In genomic region chr12:106754331-106754730, GRCh38 we compare ENCODE assay signal across 17 cellular contexts. TPM values are rescaled to one million over a fixed set of nuclear protein-coding genes. Genes with fewer than 3 reads are reported as not detected.
A peak's percentile ranks its signal among the peaks of the same experiment; 100 is the strongest.
DNase-seq lines count a peak whose midpoint lies in the region; ATAC-seq and TF ChIP-seq lines count a peak whose summit lies in the region.
"Had no signal": no experiment of that assay in that cellular context is flagged by ENCODE, and none has a peak within 500 bp of the region (broad histone marks: within the 10 kb centered on the region; RNA-seq: fewer than 3 reads in every experiment).

No MANE protein-coding gene starts in this region.

- H3K79me2 ChIP-seq in OCI-LY1 (ENCODE audit: insufficient read depth, low read length): no peaks in the 10 kb centered on the region

- H3K27ac Mint-ChIP-seq in activated T-cell treated with anti-CD3 and anti-CD28 coated beads, Interleukin-2, amount 50 U/mL, for 24 hours: peak overlapping the region; percentile 69
- peak overlapping the region; percentile 77 for H3K27ac Mint-ChIP-seq in CD8-positive, alpha-beta T cell
- H3K27ac Mint-ChIP-seq in naive thymus-derived CD8-positive, alpha-beta T cell: peak overlapping the region in 7 of 10 donors; percentile 38 to 88 (median 74)
- no peak overlapping the region for H3K27ac Mint-ChIP-seq in WTC11

- no peaks in the 10 kb centered on the region for H3K9me3 ChIP-seq in CD8-positive, alpha-beta T cell (ENCODE audit: low read length)
- no peaks in the 10 kb centered on the region for H3K9me3 ChIP-seq in OCI-LY1 (ENCODE audit: low read length)
- H3K9me3 ChIP-seq: SJSA1 had no signal

- H3F3A ChIP-seq in OCI-LY1 (ENCODE audit: insufficient read depth, low read length): no peaks in the 10 kb centered on the region

- H3K9me2 ChIP-seq in OCI-LY1 (ENCODE audit: low read depth, low read length): no peaks in the 10 kb centered on the region

- H4K20me1 ChIP-seq in OCI-LY1 (ENCODE audit: insufficient read depth, low read length): no peaks in the 10 kb centered on the region

- no peak overlapping the region for H2AFZ ChIP-seq in OCI-LY1 (ENCODE audit: low read length)

- H3K4me1 ChIP-seq in CD8-positive, alpha-beta T cell (ENCODE audit: insufficient read depth, low read length): peaks cover 25% of the 10 kb centered on the region
- H3K4me1 ChIP-seq in OCI-LY1 (ENCODE audit: insufficient read depth, low read length, severe bottlenecking): peaks cover 34% of the 10 kb centered on the region
- H3K4me1 ChIP-seq: SJSA1 had no signal

- H3K4me3 Mint-ChIP-seq in activated T-cell treated with anti-CD3 and anti-CD28 coated beads, Interleukin-2, amount 50 U/mL, for 24 hours: no peak overlapping the region
- H3K4me3 Mint-ChIP-seq in CD8-positive, alpha-beta T cell: no peak overlapping the region
- peak overlapping the region in 6 of 10 donors; percentile 50 to 80 (median 68) for H3K4me3 Mint-ChIP-seq in naive thymus-derived CD8-positive, alpha-beta T cell
- no peak overlapping the region for H3K4me3 Mint-ChIP-seq in WTC11

- H3K27ac ChIP-seq in CD8-positive, alpha-beta T cell (ENCODE audit: low read depth, low read length): no peak overlapping the region
- peak overlapping the region; percentile 54 for H3K27ac ChIP-seq in OCI-LY1 (ENCODE audit: low read depth, low read length, poor library complexity, severe bottlenecking)
- H3K27ac ChIP-seq: SJSA1 had no signal

- H3K36me3 Mint-ChIP-seq in activated T-cell treated with anti-CD3 and anti-CD28 coated beads, Interleukin-2, amount 50 U/mL, for 24 hours (ENCODE audit: low read depth): no peaks in the 10 kb centered on the region
- no peaks in the 10 kb centered on the region for H3K36me3 Mint-ChIP-seq in CD8-positive, alpha-beta T cell
- H3K36me3 Mint-ChIP-seq in naive thymus-derived CD8-positive, alpha-beta T cell: peaks cover 0 to 3% (median 0%) of the 10 kb centered on the region in 3 donors
- no peaks in the 10 kb centered on the region for H3K36me3 Mint-ChIP-seq in WTC11

- H3K9ac ChIP-seq in OCI-LY1 (ENCODE audit: low read length): no peak overlapping the region

- H3K27me3 Mint-ChIP-seq in activated T-cell treated with anti-CD3 and anti-CD28 coated beads, Interleukin-2, amount 50 U/mL, for 24 hours: no peaks in the 10 kb centered on the region
- H3K27me3 Mint-ChIP-seq in CD8-positive, alpha-beta T cell (ENCODE audit: low read depth): no peaks in the 10 kb centered on the region
- no peaks in the 10 kb centered on the region for H3K27me3 Mint-ChIP-seq in naive thymus-derived CD8-positive, alpha-beta T cell
- H3K27me3 Mint-ChIP-seq in WTC11 (ENCODE audit: low read depth): no peaks in the 10 kb centered on the region

- POLR2A ChIA-PET in CD8-positive, alpha-beta T cell (lab: Charles Lee): interaction anchor here (0.6 to 1.5 kb wide), 5 partner anchors 8 to 23 kb away, joined by 3 to 8 read pairs (median 4); no protein-coding TSS in a partner anchor
- POLR2A ChIA-PET in naive thymus-derived CD8-positive, alpha-beta T cell (lab: Charles Lee): interaction anchor here (1.5 kb wide), 1 partner anchor 19 kb away, joined by 7 read pairs; no protein-coding TSS in a partner anchor
- POLR2A ChIA-PET in WTC11 (lab: Charles Lee): no interaction called here

- ATAC-seq in CD8-positive, alpha-beta T cell: no peak
- no peak for ATAC-seq in naive thymus-derived CD8-positive, alpha-beta T cell
- ATAC-seq in WTC11 (no peak), HG03045 (IDR thresholded peaks at IDR 0.05; ENCODE audit: unreplicated experiment) (no peak)

- CTCF ChIA-PET in CD8-positive, alpha-beta T cell (lab: Charles Lee): interaction anchor here (1.0 to 1.4 kb wide), 2 partner anchors 12 to 89 kb away, joined by 3 to 5 read pairs; no protein-coding TSS in a partner anchor
- CTCF ChIA-PET in WTC11 (lab: Charles Lee): no interaction called here

- intact Hi-C loops in CD8-positive, alpha-beta T cell (cut with DNase I, micrococcal nuclease): no loop called here

- peaks cover 36% of the 10 kb centered on the region for H3K4me1 Mint-ChIP-seq in activated T-cell treated with anti-CD3 and anti-CD28 coated beads, Interleukin-2, amount 50 U/mL, for 24 hours (ENCODE audit: low read depth)
- H3K4me1 Mint-ChIP-seq in CD8-positive, alpha-beta T cell (ENCODE audit: low read depth): peaks cover 41% of the 10 kb centered on the region
- H3K4me1 Mint-ChIP-seq in naive thymus-derived CD8-positive, alpha-beta T cell: peaks cover 23 to 37% (median 33%) of the 10 kb centered on the region in 4 donors
- H3K4me1 Mint-ChIP-seq in WTC11: peaks cover 15% of the 10 kb centered on the region

- TF ChIP-seq CTCF in CD8-positive, alpha-beta T cell (IDR thresholded peaks at IDR 0.05): no peak
- no peak for TF ChIP-seq CTCF in OCI-LY1 (IDR thresholded peaks at IDR 0.05; ENCODE audit: low read length)
- no peak for TF ChIP-seq CTCF in WTC11 (IDR thresholded peaks at IDR 0.05)

- H3K36me3 ChIP-seq in CD8-positive, alpha-beta T cell (ENCODE audit: insufficient read depth, low read length): no peaks in the 10 kb centered on the region
- no peaks in the 10 kb centered on the region for H3K36me3 ChIP-seq in OCI-LY1 (ENCODE audit: insufficient read depth, low read length)
- H3K36me3 ChIP-seq: SJSA1 had no signal

- H3K4me3 ChIP-seq in CD8-positive, alpha-beta T cell (ENCODE audit: low read depth, low read length): no peak overlapping the region
- no peak overlapping the region for H3K4me3 ChIP-seq in OCI-LY1 (ENCODE audit: low read depth, low read length, poor library complexity, severe bottlenecking)
- H3K4me3 ChIP-seq: SJSA1 had no signal

- DNase-seq in activated T-cell treated with anti-CD3 and anti-CD28 coated beads, Interleukin-2, amount 50 U/mL, for 24 hours: no peak
- no peak for DNase-seq in activated T-cell treated with anti-CD3 and anti-CD28 coated beads, Interleukin-2, amount 50 U/mL, for 1 hour
- DNase-seq in CD8-positive, alpha-beta T cell: no peak
- no peak for DNase-seq in naive thymus-derived CD8-positive, alpha-beta T cell
- DNase-seq in NCI-H748 (lab: John Stamatoyannopoulos, UW; ENCODE audit: unreplicated experiment) (no peak), WTC11 (ENCODE audit: low spot score) (no peak)
- DNase-seq: AML-193, DMS 273 treated with DMSO at 0.1 percent for 48 hours, KG1, NCI-H1105 treated with DMSO at 0.1 percent for 48 hours, NCI-H187 treated with DMSO at 0.1 percent for 48 hours, NCI-H2171 treated with DMSO at 0.1 percent for 48 hours, NCI-H510A, OCI-M1 had no signal

- no peaks in the 10 kb centered on the region for H3K27me3 ChIP-seq in CD8-positive, alpha-beta T cell (ENCODE audit: insufficient read depth, low read length)
- H3K27me3 ChIP-seq in OCI-LY1 (ENCODE audit: insufficient read depth, low read length): no peaks in the 10 kb centered on the region
- H3K27me3 ChIP-seq: SJSA1 had no signal

- H3K4me2 ChIP-seq in OCI-LY1 (ENCODE audit: low read length): 0 out of 2 replicates have a peak overlapping the region, but pooled peaks have one; percentile 51

- H3K9me3 Mint-ChIP-seq in activated T-cell treated with anti-CD3 and anti-CD28 coated beads, Interleukin-2, amount 50 U/mL, for 24 hours: no peaks in the 10 kb centered on the region
- H3K9me3 Mint-ChIP-seq in CD8-positive, alpha-beta T cell: no peaks in the 10 kb centered on the region
- peaks cover 0 to 5% (median 0%) of the 10 kb centered on the region in 9 donors for H3K9me3 Mint-ChIP-seq in naive thymus-derived CD8-positive, alpha-beta T cell
- H3K9me3 Mint-ChIP-seq in WTC11: peaks cover 6% of the 10 kb centered on the region

TF ChIP-seq in WTC11, 78 proteins besides CTCF, POLR2A, EP300 and RAD21 (continues in another document):
- TF ChIP-seq USF1 (CRISPR knock-in tag; IDR thresholded peaks at IDR 0.05) (no peak), E2F5 (CRISPR knock-in tag; IDR thresholded peaks at IDR 0.05) (no peak), ZSCAN18 (CRISPR knock-in tag; IDR thresholded peaks at IDR 0.05) (no peak), NFYB (CRISPR knock-in tag; conservative IDR thresholded peaks at IDR 0.05; ENCODE audit: low read depth) (no peak), HMGXB4 (CRISPR knock-in tag; IDR thresholded peaks at IDR 0.05) (no peak)

RNA-seq across cellular contexts. Expression of gene RIC8B, which starts 20.2 kb away (rescaled TPM):
- total RNA-seq in CD8-positive, alpha-beta T cell: 1 to 10 TPM; 5.6 to 6.4 TPM
- 10 to 100 TPM; 14.6 to 17.6 TPM for total RNA-seq in naive thymus-derived CD8-positive, alpha-beta T cell
- polyA plus RNA-seq in naive thymus-derived CD8-positive, alpha-beta T cell: 1 to 10 TPM; 4.8 to 5.4 (median 5.2) TPM
- total RNA-seq in WTC11 (2021): 14.5 to 20.2 TPM (median 17.3 TPM) in 3 replicates

Comparison
In these comparisons a context has a peak if more than half of its experiments do, and no peak if none do; other contexts are left out.
1. H3K4me3 Mint-ChIP-seq: peak in naive thymus-derived CD8-positive, alpha-beta T cell (6 of 10); none in activated T-cell treated with anti-CD3 and anti-CD28 coated beads, Interleukin-2, amount 50 U/mL, for 24 hours (single experiment), CD8-positive, alpha-beta T cell (single experiment) and WTC11 (single experiment).